16 cellular contexts compared by ENCODE assay signal in genomic region chr19:38253788-38254187, GRCh38. TPM values are rescaled to one million over a fixed set of nuclear protein-coding genes. Genes with fewer than 3 reads are reported as not detected.
A peak's percentile ranks its signal among the peaks of the same experiment; 100 is the strongest.
DNase-seq lines count a peak whose midpoint lies in the region; ATAC-seq and TF ChIP-seq lines count a peak whose summit lies in the region.
"Had no signal": no experiment of that assay in that cellular context is flagged by ENCODE, and none has a peak within 500 bp of the region (broad histone marks: within the 10 kb centered on the region; RNA-seq: fewer than 3 reads in every experiment).

No MANE protein-coding gene starts in this region.

- H3K36me3 ChIP-seq in HUES6 (ENCODE audit: control insufficient read depth, insufficient read depth, low read length) (no peaks in the 10 kb centered on the region), mucosa of rectum (ENCODE audit: control insufficient read depth in 2 of 2, insufficient read depth in 2 of 2, low read length in 2 of 2) (no peaks in the 10 kb centered on the region), stomach smooth muscle (ENCODE audit: control insufficient read depth in 2 of 2, insufficient read depth in 2 of 2, low read length in 2 of 2) (peaks cover 0 to 4% of the 10 kb centered on the region in 2 donors), A673 (ENCODE audit: insufficient read depth, low read length, poor library complexity, severe bottlenecking) (no peaks in the 10 kb centered on the region)
- H3K36me3 ChIP-seq: cardiac muscle cell had no signal

- intact Hi-C loops in A673 (cut with micrococcal nuclease; ENCODE audit: unreplicated experiment), result no loop called here

- DNase-seq in caudate nucleus (lab: John Stamatoyannopoulos, UW) (peak in 1 of 61 donors; percentile 65), A673 (ENCODE audit: low spot score) (no peak), OCI-M1 (lab: John Stamatoyannopoulos, UW) (no peak)
- DNase-seq: activated CD4-positive, alpha-beta T cell treated with anti-CD3 and anti-CD28 coated beads, Interleukin-2, amount 50 U/mL, for 48 hours; activated effector memory CD4-positive, alpha-beta T cell treated with Interleukin-2 at 50 U/mL for 16 hours; erythroblast; natural killer cell; stimulated activated CD4-positive, alpha-beta T cell treated with anti-CD3 and anti-CD28 coated beads, Interleukin-15, amount 100 ng/mL, for 24 hours; stimulated activated CD8-positive, alpha-beta memory T cell treated with anti-CD3 and anti-CD28 coated beads, Interleukin-4, amount 100 ng/mL, for 48 hours had no signal

- no peak for TF ChIP-seq CTCF in A673 (conservative IDR thresholded peaks at IDR 0.05; ENCODE audit: low read depth, low read length)

- no TSS peak for BruUV-seq in A673 (replicated peaks; lab: Mats Ljungman, UMichigan)

- H3K9me3 ChIP-seq in HUES6 (ENCODE audit: control insufficient read depth, insufficient read depth, low read depth, low read length) (no peaks in the 10 kb centered on the region), mucosa of rectum (ENCODE audit: control insufficient read depth in 2 of 2, low read length in 2 of 2) (no peaks in the 10 kb centered on the region), stomach smooth muscle (ENCODE audit: control insufficient read depth in 2 of 2, low read length in 2 of 2) (no peaks in the 10 kb centered on the region), A673 (ENCODE audit: low read depth, low read length, poor library complexity, severe bottlenecking) (no peaks in the 10 kb centered on the region)

- ATAC-seq in GM19455 (IDR thresholded peaks at IDR 0.05; ENCODE audit: unreplicated experiment) (no peak), GM18907 (IDR thresholded peaks at IDR 0.05; ENCODE audit: unreplicated experiment) (no peak)
- ATAC-seq: natural killer cell had no signal

- CTCF ChIA-PET in A673 (lab: Charles Lee), result interaction anchor here (0.6 kb wide), 1 partner anchor 8 kb away, joined by 3 read pairs; no protein-coding TSS in a partner anchor

- H3K4me3 ChIP-seq in HUES6 (ENCODE audit: low read depth, low read length), result peak overlapping the region; percentile 22; the same call in 1 of the 2 replicates
- no peak overlapping the region for H3K4me3 ChIP-seq in mucosa of rectum (ENCODE audit: low read length in 2 of 2)
- peak overlapping the region; percentile 84 to 98 for H3K4me3 ChIP-seq in stomach smooth muscle (ENCODE audit: low read length in 2 of 2)
- no peak overlapping the region for H3K4me3 ChIP-seq in A673 (ENCODE audit: low read depth, low read length, poor library complexity, severe bottlenecking)
- H3K4me3 ChIP-seq: cardiac muscle cell had no signal

- peak overlapping the region; percentile 59 for H3K9ac ChIP-seq in HUES6 (ENCODE audit: low read length)
- peak overlapping the region; percentile 14 to 49 for H3K9ac ChIP-seq in mucosa of rectum (ENCODE audit: low read depth in 1 of 2, low read length in 2 of 2)
- peak overlapping the region; percentile 98 to 100 for H3K9ac ChIP-seq in stomach smooth muscle (ENCODE audit: low read length in 2 of 2)

- H3K27me3 ChIP-seq in HUES6 (ENCODE audit: control insufficient read depth, insufficient read depth, low read length) (peaks cover 5% of the 10 kb centered on the region; the same call in 1 of the 2 replicates), mucosa of rectum (ENCODE audit: control insufficient read depth in 2 of 2, insufficient read depth in 2 of 2, low read length in 2 of 2) (peaks cover 0 to 2% of the 10 kb centered on the region in 2 donors), stomach smooth muscle (ENCODE audit: control insufficient read depth in 1 of 2, insufficient read depth in 2 of 2, low read length in 2 of 2) (no peaks in the 10 kb centered on the region), A673 (replicated peaks; ENCODE audit: insufficient read depth, low read depth, low read length, poor library complexity) (no peaks in the 10 kb centered on the region)
- H3K27me3 ChIP-seq: cardiac muscle cell had no signal

- peaks cover 41% of the 10 kb centered on the region for H3K4me1 ChIP-seq in HUES6 (ENCODE audit: control insufficient read depth, insufficient read depth, low read length)
- peaks cover 19 to 26% of the 10 kb centered on the region in 2 donors for H3K4me1 ChIP-seq in mucosa of rectum (ENCODE audit: control insufficient read depth in 2 of 2, insufficient read depth in 2 of 2, low read length in 2 of 2)
- H3K4me1 ChIP-seq in stomach smooth muscle (ENCODE audit: control insufficient read depth, insufficient read depth, low read length), result peaks cover 44% of the 10 kb centered on the region
- peaks cover 20% of the 10 kb centered on the region for H3K4me1 ChIP-seq in A673 (ENCODE audit: insufficient read depth, low read length, poor library complexity, severe bottlenecking)

- H3K27ac ChIP-seq in HUES6 (ENCODE audit: low read depth, low read length) (no peak overlapping the region), caudate nucleus (ENCODE audit: low read depth, low read length) (peak overlapping the region; percentile 97), mucosa of rectum (ENCODE audit: low read depth in 2 of 2, low read length in 2 of 2) (peak overlapping the region; percentile 78 to 82), stomach smooth muscle (ENCODE audit: low read length) (peak overlapping the region; percentile 100), A673 (ENCODE audit: low read depth, low read length, poor library complexity, severe bottlenecking) (no peak overlapping the region)

- POLR2A ChIA-PET in A673 (lab: Charles Lee; ENCODE audit: low non-redundant PET), result no interaction called here

RNA-seq across cellular contexts. Expression of gene PPP1R14A, which starts 2.4 kb away (rescaled TPM):
- total RNA-seq in A673 (2021), result 1.1 TPM in 1 of 2 replicates, not detected in the other
- total RNA-seq: MCF 10A had no signal

RNA-seq across cellular contexts. Expression of gene SPINT2, which starts 10.6 kb away (rescaled TPM):
- 0.42 TPM in 1 of 2 replicates, not detected in the other for total RNA-seq in A673 (2021)

RNA-seq across cellular contexts. Expression of gene DPF1, which starts 29.8 kb away (rescaled TPM):
- 6.3 and 8.1 TPM in 2 replicates for total RNA-seq in A673 (2021)
- total RNA-seq: natural killer cell had no signal

RNA-seq across cellular contexts. Expression of gene C19orf33, which starts 50.3 kb away (rescaled TPM):
- total RNA-seq in A673 (2021), result not detected in 2 replicates

Comparison
In these comparisons a context has a peak if more than half of its experiments do, and no peak if none do; other contexts are left out.
1. H3K27ac ChIP-seq: peak in caudate nucleus (single experiment), mucosa of rectum (2 of 2) and stomach smooth muscle (single experiment); none in HUES6 (single experiment) and A673 (single experiment).
2. H3K4me3 ChIP-seq: peak in HUES6 (single experiment) and stomach smooth muscle (2 of 2); none in mucosa of rectum (0 of 2) and A673 (single experiment).
3. H3K9ac ChIP-seq: peak in every context shown above with its lines; median percentile 99 in stomach smooth muscle; 59 in HUES6; 32 in mucosa of rectum.